In the genomic region with DNA sequence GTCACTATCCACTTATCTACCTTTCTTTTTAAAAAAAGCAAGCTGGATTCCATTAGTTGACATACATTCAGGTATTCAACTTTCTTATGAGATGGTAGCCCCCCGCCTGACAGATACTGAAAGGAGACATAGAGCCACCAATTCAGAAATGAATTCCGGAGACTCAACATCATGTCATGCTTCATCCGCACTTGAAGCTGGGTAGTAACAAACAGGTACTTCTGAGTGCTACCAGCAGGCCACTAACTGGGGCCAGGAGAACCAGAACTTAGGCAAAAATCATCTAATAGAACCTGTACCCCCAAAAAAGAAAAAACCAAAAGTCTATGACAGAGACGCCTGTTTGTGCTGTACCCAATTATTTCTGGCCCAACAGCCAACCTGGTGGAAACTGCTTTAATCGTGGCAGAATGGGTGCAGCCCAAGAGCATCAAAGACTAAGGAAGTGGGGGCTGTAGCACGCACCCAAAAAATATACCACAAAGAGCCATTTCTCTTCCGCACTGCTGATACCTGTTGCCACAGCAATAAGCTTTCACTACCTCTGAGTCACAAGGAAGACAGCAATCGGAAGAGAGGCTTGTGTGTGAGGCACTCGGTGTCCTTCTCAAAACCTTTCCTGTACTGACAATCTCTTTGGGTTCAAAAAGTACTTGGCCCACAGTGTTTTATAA, we compare ENCODE assay signal across 13 cellular contexts.
A peak's percentile ranks its signal among the peaks of the same experiment; 100 is the strongest.
DNase-seq lines count a peak whose midpoint lies in the region; ATAC-seq, FAIRE-seq and TF ChIP-seq lines count a peak whose summit lies in the region.
"Had no signal": no experiment of that assay in that cellular context is flagged by ENCODE, and none has a peak within 500 bp of the region (broad histone marks: within the 10 kb centered on the region; RNA-seq: fewer than 3 reads in every experiment).

No MANE protein-coding gene starts in this region.

- H3K4me1 ChIP-seq in astrocyte (ENCODE audit: insufficient read depth, low read length) (peaks cover 61% of the 10 kb centered on the region), small intestine (ENCODE audit: control insufficient read depth in 2 of 2, insufficient read depth in 1 of 2, low read depth in 1 of 2, low read length in 1 of 2) (peaks cover 0 to 3% of the 10 kb centered on the region in 2 donors)

- peak overlapping the region; percentile 32 for H3K9ac ChIP-seq in astrocyte (ENCODE audit: low read length)

- TF ChIP-seq CTCF in GM10266 (IDR thresholded peaks at IDR 0.05; ENCODE audit: control insufficient read depth, insufficient read depth, low read depth, missing control alignments) (no peak), astrocyte (IDR thresholded peaks at IDR 0.05; ENCODE audit: insufficient read depth, low read depth, low read length) (no peak), WERI-Rb-1 (IDR thresholded peaks at IDR 0.05; ENCODE audit: low read depth, low read length) (no peak)

- peaks cover 42% of the 10 kb centered on the region for H3K36me3 Mint-ChIP-seq in astrocyte (ENCODE audit: low read depth, unreplicated experiment)
- H3K36me3 Mint-ChIP-seq: stimulated activated naive B cell treated with anti-CD40 and anti-IgM and Interleukin-4, amounts not matched to agents 10 μg/mL and 1 μg/mL and 100 μg/mL, for 72 hours had no signal

- H3K4me3 Mint-ChIP-seq in astrocyte (ENCODE audit: unreplicated experiment), result no peak overlapping the region
- H3K4me3 Mint-ChIP-seq: nephron; stimulated activated naive B cell treated with anti-CD40 and anti-IgM and Interleukin-4, amounts not matched to agents 10 μg/mL and 1 μg/mL and 100 μg/mL, for 72 hours had no signal

- DNase-seq in GM10266 (ENCODE audit: extremely low spot score) (peak; percentile 19), astrocyte (ENCODE audit: low read depth) (peak; percentile 75), small intestine (peak; percentile 72), T1000 (lab: John Stamatoyannopoulos, UW) (no peak), NCI-H2107 treated with DMSO at 0.1 percent for 48 hours (lab: John Stamatoyannopoulos, UW; ENCODE audit: unreplicated experiment) (no peak), WERI-Rb-1 (no peak)
- peak; percentile 62 to 63 for DNase-seq in activated CD4-positive, alpha-beta T cell treated with anti-CD3 and anti-CD28 coated beads for 4 hours
- DNase-seq: amniotic stem cell; Calu3; KG1; stimulated activated naive B cell treated with anti-CD40 and anti-IgM and Interleukin-4, amounts not matched to agents 10 μg/mL and 1 μg/mL and 100 μg/mL, for 72 hours had no signal

- no peak overlapping the region for H3K4me3 ChIP-seq in astrocyte (ENCODE audit: insufficient read depth, low read depth, low read length)
- no peak overlapping the region for H3K4me3 ChIP-seq in small intestine (ENCODE audit: low read depth in 1 of 2, low read length in 2 of 2)
- H3K4me3 ChIP-seq in WERI-Rb-1 (ENCODE audit: low read depth, low read length), result no peak overlapping the region

- H2AFZ ChIP-seq in astrocyte (ENCODE audit: low read depth, low read length), result no peak overlapping the region

- FAIRE-seq in astrocyte (lab: Jason Lieb, UNC) (no peak), small intestine (lab: Jason Lieb, UNC) (no peak)

- H3K9me3 ChIP-seq in astrocyte (ENCODE audit: insufficient read depth, low read depth, low read length) (no peaks in the 10 kb centered on the region), small intestine (ENCODE audit: control insufficient read depth, low read depth) (no peaks in the 10 kb centered on the region), WERI-Rb-1 (ENCODE audit: severe bottlenecking) (no peaks in the 10 kb centered on the region)

- peaks cover 57% of the 10 kb centered on the region for H3K4me1 Mint-ChIP-seq in astrocyte (ENCODE audit: low read depth, unreplicated experiment)
- H3K4me1 Mint-ChIP-seq: stimulated activated naive B cell treated with anti-CD40 and anti-IgM and Interleukin-4, amounts not matched to agents 10 μg/mL and 1 μg/mL and 100 μg/mL, for 72 hours had no signal

- peaks cover 92% of the 10 kb centered on the region for H3K79me2 ChIP-seq in astrocyte (ENCODE audit: insufficient read depth, low read length)

- H3K27me3 ChIP-seq in astrocyte (ENCODE audit: insufficient read depth, low read length) (no peaks in the 10 kb centered on the region), small intestine (ENCODE audit: control insufficient read depth in 2 of 2, insufficient read depth in 2 of 2, low read length in 2 of 2) (no peaks in the 10 kb centered on the region), WERI-Rb-1 (ENCODE audit: insufficient read depth, low read depth, severe bottlenecking) (no peaks in the 10 kb centered on the region)

- no peak for ATAC-seq in GM21529 (IDR thresholded peaks at IDR 0.05; ENCODE audit: unreplicated experiment)
- ATAC-seq: stimulated activated naive B cell treated with anti-CD40 and anti-IgM and Interleukin-4, amounts not matched to agents 10 μg/mL and 1 μg/mL and 100 μg/mL, for 72 hours had no signal

- H3K9me3 Mint-ChIP-seq in astrocyte (ENCODE audit: unreplicated experiment), result no peaks in the 10 kb centered on the region
- H3K9me3 Mint-ChIP-seq: nephron; stimulated activated naive B cell treated with anti-CD40 and anti-IgM and Interleukin-4, amounts not matched to agents 10 μg/mL and 1 μg/mL and 100 μg/mL, for 72 hours had no signal

- H4K20me1 ChIP-seq in astrocyte (ENCODE audit: insufficient read depth, low read length), result no peaks in the 10 kb centered on the region

- no peaks in the 10 kb centered on the region for H3K27me3 Mint-ChIP-seq in astrocyte (ENCODE audit: low read depth, unreplicated experiment)

- WGBS in small intestine, 3 donors, result 68 to 78% (median 71%) methylated on average over 9 of the region's 9 CpGs

- H3K27ac Mint-ChIP-seq in astrocyte (ENCODE audit: unreplicated experiment), result peak overlapping the region; percentile 66
- H3K27ac Mint-ChIP-seq: stimulated activated naive B cell treated with anti-CD40 and anti-IgM and Interleukin-4, amounts not matched to agents 10 μg/mL and 1 μg/mL and 100 μg/mL, for 72 hours had no signal

- peak overlapping the region; percentile 96 for H3K27ac ChIP-seq in astrocyte (ENCODE audit: low read depth, low read length)
- peak overlapping the region; percentile 8 to 66 for H3K27ac ChIP-seq in small intestine (ENCODE audit: low read depth in 1 of 2, low read length in 1 of 2)
- no peak overlapping the region for H3K27ac ChIP-seq in WERI-Rb-1

- peaks cover 55% of the 10 kb centered on the region for H3K36me3 ChIP-seq in astrocyte (ENCODE audit: insufficient read depth, low read length)
- H3K36me3 ChIP-seq in small intestine (ENCODE audit: control insufficient read depth in 2 of 2, insufficient read depth in 2 of 2, low read length in 2 of 2), result peaks cover 3 to 6% of the 10 kb centered on the region in 2 donors
- H3K36me3 ChIP-seq in WERI-Rb-1, result peaks cover 23% of the 10 kb centered on the region

- H3K4me2 ChIP-seq in astrocyte (ENCODE audit: low read length), result no peak overlapping the region

Comparison
In these comparisons a context has a peak if more than half of its experiments do, and no peak if none do; other contexts are left out.
1. DNase-seq: peak in GM10266 (single experiment), activated CD4-positive, alpha-beta T cell treated with anti-CD3 and anti-CD28 coated beads for 4 hours (2 of 2), astrocyte (single experiment) and small intestine (single experiment); none in T1000 (single experiment), NCI-H2107 treated with DMSO at 0.1 percent for 48 hours (single experiment) and WERI-Rb-1 (single experiment).